Comparison of ENCODE assay signal across 28 cellular contexts in the genomic region with DNA sequence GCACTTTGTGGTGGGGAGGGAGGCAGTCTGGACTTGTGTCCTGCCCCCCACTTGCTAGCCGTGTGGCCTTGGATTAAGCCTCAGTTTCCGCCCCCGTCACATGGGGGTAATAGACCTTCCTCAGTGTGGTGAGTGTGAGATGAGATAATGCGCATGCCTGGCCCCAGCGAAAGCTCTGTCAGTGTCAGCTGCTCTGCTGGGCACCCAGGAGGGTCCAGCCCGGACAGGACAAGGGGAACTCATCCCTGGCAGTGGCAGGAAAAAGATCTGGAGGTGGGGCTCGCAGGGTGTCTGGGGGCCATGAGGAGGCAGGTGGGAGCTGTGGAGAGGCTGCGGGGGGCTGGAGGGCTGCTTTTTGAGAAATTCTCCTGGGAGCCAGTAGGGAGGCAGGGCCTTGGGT.
"Had no signal": no experiment of that assay in that cellular context is flagged by ENCODE, and none has a peak within 500 bp of the region (broad histone marks: within the 10 kb centered on the region; RNA-seq: fewer than 3 reads in every experiment).

No MANE protein-coding gene starts in this region.

- H3K4me3 Mint-ChIP-seq: naive thymus-derived CD8-positive, alpha-beta T cell; nephron; neural crest cell; stimulated activated naive B cell treated with anti-CD40 and anti-IgM and Interleukin-4, amounts not matched to agents 10 μg/mL and 1 μg/mL and 100 μg/mL, for 72 hours had no signal

- ATAC-seq: left colon; left lung; lower lobe of right lung; naive thymus-derived CD8-positive, alpha-beta T cell; pancreas; right cardiac atrium; sciatic nerve; stimulated activated naive B cell treated with anti-CD40 and anti-IgM and Interleukin-4, amounts not matched to agents 10 μg/mL and 1 μg/mL and 100 μg/mL, for 72 hours; stimulated activated naive CD8-positive, alpha-beta T cell treated with anti-CD3 and anti-CD28 coated beads, Interleukin-15, Interleukin-2, amounts not matched to agents 100 U/mL and 50 U/mL, for 24 hours had no signal

- H3K27ac ChIP-seq: left lung, lower lobe of right lung, pancreas, prostate gland, skin epidermis, stomach, testis, thyroid gland, transverse colon, upper lobe of left lung, vagina had no signal

- DNase-seq: hippocampal formation; kidney; left colon; lower lobe of right lung; mammary epithelial cell; mesenchymal stem cell; pancreas; retina; right cardiac atrium; stimulated activated CD4-positive, alpha-beta T cell treated with anti-CD3 and anti-CD28 coated beads, Interleukin-12 subunit alpha, Interleukin-12 subunit beta, amount 100 ng/mL, for 4 hours; stimulated activated CD4-positive, alpha-beta T cell treated with anti-CD3 and anti-CD28 coated beads, Interleukin-15, amount 100 ng/mL, for 24 hours; stimulated activated CD4-positive, alpha-beta T cell treated with anti-CD3 and anti-CD28 coated beads, Interleukin-2, amount 100 ng/mL, for 24 hours; stimulated activated CD4-positive, alpha-beta T cell treated with anti-CD3 and anti-CD28 coated beads, Interleukin-4, amount 100 ng/mL, for 1 hour; stimulated activated naive B cell treated with anti-CD40 and anti-IgM and Interleukin-4, amounts not matched to agents 10 μg/mL and 1 μg/mL and 100 μg/mL, for 72 hours; stimulated activated naive CD8-positive, alpha-beta T cell treated with anti-CD3 and anti-CD28 coated beads, Interleukin-15, Interleukin-2, amounts not matched to agents 100 U/mL and 50 U/mL, for 24 hours; stomach; testis; thyroid gland; transverse colon; upper lobe of left lung had no signal

- H3K9me3 ChIP-seq: left lung, lower lobe of right lung, pancreas, prostate gland, stomach, testis, thyroid gland, transverse colon, upper lobe of left lung, vagina had no signal

- H3K9me3 Mint-ChIP-seq: naive thymus-derived CD8-positive, alpha-beta T cell; nephron; neural crest cell; stimulated activated naive B cell treated with anti-CD40 and anti-IgM and Interleukin-4, amounts not matched to agents 10 μg/mL and 1 μg/mL and 100 μg/mL, for 72 hours had no signal

- H3K27me3 ChIP-seq: pancreas, testis, thyroid gland, upper lobe of left lung, vagina had no signal

- H3K27ac Mint-ChIP-seq: nephron; stimulated activated naive B cell treated with anti-CD40 and anti-IgM and Interleukin-4, amounts not matched to agents 10 μg/mL and 1 μg/mL and 100 μg/mL, for 72 hours had no signal

- H3K36me3 Mint-ChIP-seq: naive thymus-derived CD8-positive, alpha-beta T cell; stimulated activated naive B cell treated with anti-CD40 and anti-IgM and Interleukin-4, amounts not matched to agents 10 μg/mL and 1 μg/mL and 100 μg/mL, for 72 hours had no signal

- H3K4me1 Mint-ChIP-seq: naive thymus-derived CD8-positive, alpha-beta T cell; nephron; neural crest cell had no signal

- H3K4me1 ChIP-seq: left lung, lower lobe of right lung, prostate gland, testis, thyroid gland, transverse colon, upper lobe of left lung, vagina had no signal

- H3K4me3 ChIP-seq: left lung, lower lobe of right lung, pancreas, prostate gland, skin epidermis, stomach, testis, thyroid gland, transverse colon, upper lobe of left lung, vagina had no signal

- H3K36me3 ChIP-seq: left lung, lower lobe of right lung, pancreas, prostate gland, stomach, thyroid gland, transverse colon, upper lobe of left lung, vagina had no signal
